In the genomic region with DNA sequence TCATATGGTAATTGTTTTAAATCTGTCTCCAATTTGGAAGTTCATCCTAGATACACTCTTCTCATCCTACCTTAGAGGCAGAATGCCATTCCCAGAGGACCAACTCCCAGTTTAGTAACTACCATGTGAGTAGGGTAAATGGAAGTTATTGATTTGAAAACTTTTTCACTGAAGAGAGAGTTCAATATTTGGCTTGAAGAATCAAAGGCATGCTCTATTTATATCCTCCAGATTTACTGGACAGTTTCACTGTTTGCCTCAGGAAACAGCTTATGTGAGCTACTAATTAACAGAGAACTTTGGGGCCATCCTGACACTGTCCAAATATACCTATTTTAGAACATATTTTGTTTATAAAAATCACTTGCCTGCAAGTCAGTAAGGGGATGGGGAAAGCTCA, we compare ENCODE assay signal across 1 cellular context.
A peak's percentile ranks its signal among the peaks of the same experiment; 100 is the strongest.
TF ChIP-seq lines count a peak whose summit lies in the region.

No MANE protein-coding gene starts in this region.

TF ChIP-seq in liver, 16 proteins besides CTCF, POLR2A, EP300 and RAD21 (continued from another document):
- TF ChIP-seq, protein P1, sequence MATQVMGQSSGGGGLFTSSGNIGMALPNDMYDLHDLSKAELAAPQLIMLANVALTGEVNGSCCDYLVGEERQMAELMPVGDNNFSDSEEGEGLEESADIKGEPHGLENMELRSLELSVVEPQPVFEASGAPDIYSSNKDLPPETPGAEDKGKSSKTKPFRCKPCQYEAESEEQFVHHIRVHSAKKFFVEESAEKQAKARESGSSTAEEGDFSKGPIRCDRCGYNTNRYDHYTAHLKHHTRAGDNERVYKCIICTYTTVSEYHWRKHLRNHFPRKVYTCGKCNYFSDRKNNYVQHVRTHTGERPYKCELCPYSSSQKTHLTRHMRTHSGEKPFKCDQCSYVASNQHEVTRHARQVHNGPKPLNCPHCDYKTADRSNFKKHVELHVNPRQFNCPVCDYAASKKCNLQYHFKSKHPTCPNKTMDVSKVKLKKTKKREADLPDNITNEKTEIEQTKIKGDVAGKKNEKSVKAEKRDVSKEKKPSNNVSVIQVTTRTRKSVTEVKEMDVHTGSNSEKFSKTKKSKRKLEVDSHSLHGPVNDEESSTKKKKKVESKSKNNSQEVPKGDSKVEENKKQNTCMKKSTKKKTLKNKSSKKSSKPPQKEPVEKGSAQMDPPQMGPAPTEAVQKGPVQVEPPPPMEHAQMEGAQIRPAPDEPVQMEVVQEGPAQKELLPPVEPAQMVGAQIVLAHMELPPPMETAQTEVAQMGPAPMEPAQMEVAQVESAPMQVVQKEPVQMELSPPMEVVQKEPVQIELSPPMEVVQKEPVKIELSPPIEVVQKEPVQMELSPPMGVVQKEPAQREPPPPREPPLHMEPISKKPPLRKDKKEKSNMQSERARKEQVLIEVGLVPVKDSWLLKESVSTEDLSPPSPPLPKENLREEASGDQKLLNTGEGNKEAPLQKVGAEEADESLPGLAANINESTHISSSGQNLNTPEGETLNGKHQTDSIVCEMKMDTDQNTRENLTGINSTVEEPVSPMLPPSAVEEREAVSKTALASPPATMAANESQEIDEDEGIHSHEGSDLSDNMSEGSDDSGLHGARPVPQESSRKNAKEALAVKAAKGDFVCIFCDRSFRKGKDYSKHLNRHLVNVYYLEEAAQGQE (IDR thresholded peaks at IDR 0.05): peak; percentile 26
- TF ChIP-seq FOXA2 (IDR thresholded peaks at IDR 0.05): peak; percentile 49
- TF ChIP-seq EGR1 (IDR thresholded peaks at IDR 0.05; ENCODE audit: low read depth in 2 of 2): no peak
- no peak for TF ChIP-seq FOXA1 (IDR thresholded peaks at IDR 0.05)
- TF ChIP-seq JUND (IDR thresholded peaks at IDR 0.05): peak in 1 of 2 donors; percentile 68
- TF ChIP-seq YY1 (IDR thresholded peaks at IDR 0.05): peak; percentile 42
- no peak for TF ChIP-seq HNF4G (IDR thresholded peaks at IDR 0.05)
- TF ChIP-seq RXRA (IDR thresholded peaks at IDR 0.05): peak in 1 of 2 donors; percentile 75
- peak; percentile 40 for TF ChIP-seq SP1 (IDR thresholded peaks at IDR 0.05)
- TF ChIP-seq GABPA (IDR thresholded peaks at IDR 0.05 in 1 of 2, conservative IDR thresholded peaks at IDR 0.05 in 1 of 2): no peak
- TF ChIP-seq, protein P2, sequence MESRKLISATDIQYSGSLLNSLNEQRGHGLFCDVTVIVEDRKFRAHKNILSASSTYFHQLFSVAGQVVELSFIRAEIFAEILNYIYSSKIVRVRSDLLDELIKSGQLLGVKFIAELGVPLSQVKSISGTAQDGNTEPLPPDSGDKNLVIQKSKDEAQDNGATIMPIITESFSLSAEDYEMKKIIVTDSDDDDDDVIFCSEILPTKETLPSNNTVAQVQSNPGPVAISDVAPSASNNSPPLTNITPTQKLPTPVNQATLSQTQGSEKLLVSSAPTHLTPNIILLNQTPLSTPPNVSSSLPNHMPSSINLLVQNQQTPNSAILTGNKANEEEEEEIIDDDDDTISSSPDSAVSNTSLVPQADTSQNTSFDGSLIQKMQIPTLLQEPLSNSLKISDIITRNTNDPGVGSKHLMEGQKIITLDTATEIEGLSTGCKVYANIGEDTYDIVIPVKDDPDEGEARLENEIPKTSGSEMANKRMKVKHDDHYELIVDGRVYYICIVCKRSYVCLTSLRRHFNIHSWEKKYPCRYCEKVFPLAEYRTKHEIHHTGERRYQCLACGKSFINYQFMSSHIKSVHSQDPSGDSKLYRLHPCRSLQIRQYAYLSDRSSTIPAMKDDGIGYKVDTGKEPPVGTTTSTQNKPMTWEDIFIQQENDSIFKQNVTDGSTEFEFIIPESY (IDR thresholded peaks at IDR 0.05): peak; percentile 63
- no peak for TF ChIP-seq NR2F2 (IDR thresholded peaks at IDR 0.05)
- TF ChIP-seq, protein P3, sequence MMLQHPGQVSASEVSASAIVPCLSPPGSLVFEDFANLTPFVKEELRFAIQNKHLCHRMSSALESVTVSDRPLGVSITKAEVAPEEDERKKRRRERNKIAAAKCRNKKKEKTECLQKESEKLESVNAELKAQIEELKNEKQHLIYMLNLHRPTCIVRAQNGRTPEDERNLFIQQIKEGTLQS (IDR thresholded peaks at IDR 0.05): no peak
